In genomic region chr16:67537636-67538591, GRCh38 we compare ENCODE assay signal across 8 cellular contexts. TPM values are rescaled to one million over a fixed set of nuclear protein-coding genes. Genes with fewer than 3 reads are reported as not detected.
A peak's percentile ranks its signal among the peaks of the same experiment; 100 is the strongest.
DNase-seq lines count a peak whose midpoint lies in the region; ATAC-seq and TF ChIP-seq lines count a peak whose summit lies in the region.

No MANE protein-coding gene starts in this region.

- DNase-seq in RWPE2 (ENCODE audit: low spot score) (no peak), adrenal gland (peak; percentile 58 to 77 (median 68)), hepatocyte (ENCODE audit: low spot score) (peak; percentile 79), gastrocnemius medialis (peak in 1 of 2 donors; percentile 37), SIG-M5 (lab: John Stamatoyannopoulos, UW) (no peak), LoVo (ENCODE audit: low spot score) (no peak)

- H3K79me2 ChIP-seq in hepatocyte = peaks cover 9% of the 10 kb centered on the region

- ATAC-seq in GM19397 (IDR thresholded peaks at IDR 0.05; ENCODE audit: unreplicated experiment) = peak; percentile 47
- peak; percentile 2; the same call in 2 of the 3 replicates for ATAC-seq in RWPE2 (ENCODE audit: low read depth)
- peak; percentile 49 to 70 for ATAC-seq in gastrocnemius medialis
- ATAC-seq in GM18870 (IDR thresholded peaks at IDR 0.05; ENCODE audit: unreplicated experiment) = no peak

- H3K9me3 ChIP-seq in RWPE2 (ENCODE audit: severe bottlenecking) = no peaks in the 10 kb centered on the region
- H3K9me3 ChIP-seq in adrenal gland (replicated peaks in 1 of 3) = no peaks in the 10 kb centered on the region
- H3K9me3 ChIP-seq in hepatocyte (ENCODE audit: low read depth) = no peaks in the 10 kb centered on the region
- H3K9me3 ChIP-seq in gastrocnemius medialis = no peaks in the 10 kb centered on the region

- H3K36me3 ChIP-seq in RWPE2 (ENCODE audit: low read depth) = peaks cover 43% of the 10 kb centered on the region
- H3K36me3 ChIP-seq in adrenal gland (replicated peaks in 1 of 2) = peaks cover 0 to 35% of the 10 kb centered on the region in 2 donors
- no peaks in the 10 kb centered on the region for H3K36me3 ChIP-seq in hepatocyte (replicated peaks; ENCODE audit: insufficient read depth, low read depth)
- H3K36me3 ChIP-seq in gastrocnemius medialis = peaks cover 0 to 27% of the 10 kb centered on the region in 2 donors

- H3K27me3 ChIP-seq in RWPE2 (ENCODE audit: insufficient read depth, poor library complexity, severe bottlenecking) (no peaks in the 10 kb centered on the region), adrenal gland (no peaks in the 10 kb centered on the region), hepatocyte (no peaks in the 10 kb centered on the region), gastrocnemius medialis (no peaks in the 10 kb centered on the region)

- in situ Hi-C loops in gastrocnemius medialis (cut with MboI; ENCODE audit: low sequenced_read_pairs in 4 of 4) = no loop called here

- no peaks in the 10 kb centered on the region for H3K9me2 ChIP-seq in hepatocyte (replicated peaks; ENCODE audit: insufficient read depth)

- peak overlapping the region; percentile 66 for H2AFZ ChIP-seq in hepatocyte

- intact Hi-C loops in adrenal gland (cut with DNase I) (no loop called here), gastrocnemius medialis (cut with DNase I; ENCODE audit: low total_unique reads) (no loop called here)

- no peak for TF ChIP-seq CTCF in RWPE2 (IDR thresholded peaks at IDR 0.05; ENCODE audit: poor library complexity, severe bottlenecking)
- TF ChIP-seq CTCF in adrenal gland (IDR thresholded peaks at IDR 0.05) = no peak
- no peak for TF ChIP-seq CTCF in hepatocyte (IDR thresholded peaks at IDR 0.05; ENCODE audit: poor library complexity)
- TF ChIP-seq CTCF in gastrocnemius medialis (IDR thresholded peaks at IDR 0.05 in 4 of 5, conservative IDR thresholded peaks at IDR 0.05 in 1 of 5) = no peak

- H3K27ac ChIP-seq in RWPE2 (ENCODE audit: poor library complexity, severe bottlenecking) = peak overlapping the region; percentile 39
- peak overlapping the region in 4 of 5 donors; percentile 59 to 85 (median 70) for H3K27ac ChIP-seq in adrenal gland
- H3K27ac ChIP-seq in hepatocyte = peak overlapping the region; percentile 56
- peak overlapping the region; percentile 75 to 88 (median 85) for H3K27ac ChIP-seq in gastrocnemius medialis

- TF ChIP-seq POLR2A in adrenal gland (IDR thresholded peaks at IDR 0.05) (peak in 1 of 2 donors; percentile 25), gastrocnemius medialis (IDR thresholded peaks at IDR 0.05) (peak in 1 of 2 donors; percentile 33)

- WGBS in adrenal gland, 4 donors = 1 to 5% (median 2%) methylated on average over 17 to 96 of the region's 97 CpGs
- WGBS in hepatocyte (ENCODE audit: low lambda C conversion rate, missing lambda C conversion rate) = 2% methylated on average over 36 of the region's 97 CpGs

- peaks cover 38% of the 10 kb centered on the region for H4K20me1 ChIP-seq in hepatocyte (ENCODE audit: insufficient read depth, poor library complexity, severe bottlenecking)

- peak overlapping the region; percentile 100 for H3K4me2 ChIP-seq in hepatocyte

- peak overlapping the region; percentile 43 for H3K4me3 ChIP-seq in RWPE2 (ENCODE audit: severe bottlenecking)
- peak overlapping the region in 3 of 4 donors; percentile 29 to 69 (median 64) for H3K4me3 ChIP-seq in adrenal gland
- peak overlapping the region; percentile 82 for H3K4me3 ChIP-seq in hepatocyte
- H3K4me3 ChIP-seq in gastrocnemius medialis = peak overlapping the region; percentile 65 to 83 (median 73)

- H3K4me1 ChIP-seq in RWPE2 (ENCODE audit: insufficient read depth, poor library complexity, severe bottlenecking) (peaks cover 5% of the 10 kb centered on the region), adrenal gland (replicated peaks in 1 of 2) (peaks cover 17 to 42% of the 10 kb centered on the region in 2 donors), hepatocyte (ENCODE audit: insufficient read depth) (peaks cover 13% of the 10 kb centered on the region), gastrocnemius medialis (peaks cover 7 to 26% of the 10 kb centered on the region in 2 donors)

RNA-seq across cellular contexts. Expression of gene RIPOR1, which starts 9.3 kb away (rescaled TPM):
- 100 to 1,000 TPM in 1 of 8 donors, 10 to 100 TPM in 7; 34.6 to 168 (median 64.1) TPM for total RNA-seq in adrenal gland
- 10 to 100 TPM; 19.6 to 83.5 (median 56.6) TPM for polyA plus RNA-seq in adrenal gland
- 12.5 and 12.9 TPM in 2 replicates for total RNA-seq in hepatocyte
- polyA plus RNA-seq in hepatocyte = 37.8 and 38.3 TPM in 2 replicates
- total RNA-seq in gastrocnemius medialis = 10 to 100 TPM; 10.6 to 65.4 (median 25.1) TPM

RNA-seq across cellular contexts. Expression of gene CTCF, which starts 24.4 kb away (rescaled TPM):
- 10 to 100 TPM; 24.8 to 53.5 (median 31.6) TPM for total RNA-seq in adrenal gland
- 10 to 100 TPM; 18.4 to 34.6 (median 27.4) TPM for polyA plus RNA-seq in adrenal gland
- 44.1 and 46.0 TPM in 2 replicates for total RNA-seq in hepatocyte
- 35.5 and 36.8 TPM in 2 replicates for polyA plus RNA-seq in hepatocyte
- total RNA-seq in gastrocnemius medialis = 10 to 100 TPM; 25.9 to 35.9 (median 30.3) TPM

RNA-seq across cellular contexts. Expression of gene AGRP, which starts 54.6 kb away (rescaled TPM):
- total RNA-seq in adrenal gland (10 to 100 TPM in 3 of 8 donors, 1 to 10 TPM in 5; 3.1 to 23.1 (median 8.0) TPM), hepatocyte (1.9 TPM in 1 of 2 replicates, not detected in the other), gastrocnemius medialis (not detected)
- polyA plus RNA-seq in adrenal gland (10 to 100 TPM in 2 of 3 donors, 1 to 10 TPM in 1; 2.9 to 56.7 (median 52.0) TPM), hepatocyte (0.93 and 2.3 TPM in 2 replicates)

RNA-seq across cellular contexts. Expression of gene ATP6V0D1, which starts 57.0 kb away (rescaled TPM):
- total RNA-seq in adrenal gland = 100 to 1,000 TPM; 114 to 244 (median 168) TPM
- 100 to 1,000 TPM in 1 of 3 donors, 10 to 100 TPM in 2; 24.1 to 186 (median 31.9) TPM for polyA plus RNA-seq in adrenal gland
- 115 and 157 TPM in 2 replicates for total RNA-seq in hepatocyte
- polyA plus RNA-seq in hepatocyte = 223 and 232 TPM in 2 replicates
- total RNA-seq in gastrocnemius medialis = 100 to 1,000 TPM; 117 to 211 (median 157) TPM

Comparison
In these comparisons a context has a peak if more than half of its experiments do, and no peak if none do; other contexts are left out.
1. DNase-seq: peak in adrenal gland (7 of 7) and hepatocyte (single experiment); none in RWPE2 (single experiment), SIG-M5 (single experiment) and LoVo (single experiment).
2. Peak in every context shown above with its lines, with median percentiles within 50 percentile points of each other: H3K27ac ChIP-seq and H3K4me3 ChIP-seq.